Comparison of ENCODE assay signal across 8 cellular contexts in genomic region chr9:41354978-41355377, GRCh38.
DNase-seq lines count a peak whose midpoint lies in the region; ATAC-seq, FAIRE-seq and TF ChIP-seq lines count a peak whose summit lies in the region.
"Not testable (repeated sequence)": the region's sequence is repeated elsewhere in the genome, so short reads cannot be mapped to it uniquely, and the experiment has no call there.

No MANE protein-coding gene starts in this region.

- not testable (repeated sequence) for H4K20me1 ChIP-seq in SU-DHL-6 (ENCODE audit: low read depth, low read length)

- in situ Hi-C loops in G401 (cut with HindIII; ENCODE audit: low sequenced_read_pairs): not testable (repeated sequence)

- H3K4me2 ChIP-seq in SU-DHL-6 (ENCODE audit: low read depth, low read length, poor library complexity, severe bottlenecking): peak overlapping the region; percentile 20

- FAIRE-seq in kidney (lab: Jason Lieb, UNC): not testable (repeated sequence)

- not testable (repeated sequence) for H3K4me3 ChIP-seq in SU-DHL-6 (ENCODE audit: insufficient read depth, low read length, poor library complexity, severe bottlenecking); kidney (ENCODE audit: low read length in 2 of 2)
- peak overlapping the region in 3 of 4 donors; percentile 21 to 42 (median 40) for H3K4me3 ChIP-seq in upper lobe of left lung

- peak overlapping the region; percentile 83 for H3K27ac Mint-ChIP-seq in activated CD4-positive, alpha-beta memory T cell treated with anti-CD3 and anti-CD28 coated beads for 36 hours

- POLR2A ChIA-PET in activated CD4-positive, alpha-beta memory T cell treated with anti-CD3 and anti-CD28 coated beads for 36 hours (lab: Charles Lee): not testable (repeated sequence)

- peak overlapping the region; percentile 75 for H3K4me3 Mint-ChIP-seq in activated CD4-positive, alpha-beta memory T cell treated with anti-CD3 and anti-CD28 coated beads for 36 hours

- not testable (repeated sequence) for H3K9me3 Mint-ChIP-seq in activated CD4-positive, alpha-beta memory T cell treated with anti-CD3 and anti-CD28 coated beads for 36 hours

- H3K4me1 Mint-ChIP-seq in activated CD4-positive, alpha-beta memory T cell treated with anti-CD3 and anti-CD28 coated beads for 36 hours (ENCODE audit: low read depth): not testable (repeated sequence)

- not testable (repeated sequence) for TF ChIP-seq EP300 in upper lobe of left lung (IDR thresholded peaks at IDR 0.05)

- H2AFZ ChIP-seq in SU-DHL-6 (ENCODE audit: low read depth, low read length, severe bottlenecking): not testable (repeated sequence)

- not testable (repeated sequence) for H3K27me3 ChIP-seq in SU-DHL-6 (ENCODE audit: low read length); upper lobe of left lung

- not testable (repeated sequence) for TF ChIP-seq CTCF in SU-DHL-6 (IDR thresholded peaks at IDR 0.05; ENCODE audit: insufficient read depth, low read length, poor library complexity, severe bottlenecking); kidney (IDR thresholded peaks at IDR 0.05; ENCODE audit: borderline replicate concordance, extremely low read depth, insufficient read depth); upper lobe of left lung (IDR thresholded peaks at IDR 0.05)

- H3K36me3 ChIP-seq in SU-DHL-6 (ENCODE audit: low read length); kidney (ENCODE audit: control insufficient read depth in 1 of 2, insufficient read depth in 2 of 2, low read length in 2 of 2); upper lobe of left lung: not testable (repeated sequence)

- H3K27ac ChIP-seq in SU-DHL-6 (ENCODE audit: low read depth, low read length): peak overlapping the region; percentile 81
- not testable (repeated sequence) for H3K27ac ChIP-seq in kidney (ENCODE audit: low read depth in 2 of 2, low read length in 2 of 2); upper lobe of left lung

- H3K27me3 Mint-ChIP-seq in activated CD4-positive, alpha-beta memory T cell treated with anti-CD3 and anti-CD28 coated beads for 36 hours: not testable (repeated sequence)

- H3K9ac ChIP-seq in SU-DHL-6 (ENCODE audit: low read length); kidney (ENCODE audit: low read length in 2 of 2): not testable (repeated sequence)

- ATAC-seq in upper lobe of left lung (ENCODE audit: low FRiP score in 2 of 2): not testable (repeated sequence)

- CTCF ChIA-PET in activated CD4-positive, alpha-beta memory T cell treated with anti-CD3 and anti-CD28 coated beads for 36 hours (lab: Charles Lee): not testable (repeated sequence)

- not testable (repeated sequence) for TF ChIP-seq POLR2A in upper lobe of left lung (IDR thresholded peaks at IDR 0.05)

- intact Hi-C loops in activated CD4-positive, alpha-beta memory T cell treated with anti-CD3 and anti-CD28 coated beads for 36 hours (cut with micrococcal nuclease); kidney (cut with DNase I): not testable (repeated sequence)

- not testable (repeated sequence) for H3F3A ChIP-seq in SU-DHL-6 (ENCODE audit: insufficient read depth)

- peak; percentile 19 for DNase-seq in G401 (ENCODE audit: low spot score)
- DNase-seq in activated CD4-positive, alpha-beta memory T cell treated with anti-CD3 and anti-CD28 coated beads for 36 hours: peak; percentile 49
- DNase-seq in activated naive CD4-positive, alpha-beta T cell treated with Interleukin-2 at 50 U/mL for 16 hours: peak; percentile 41
- peak; percentile 12 for DNase-seq in cerebellar cortex (ENCODE audit: low spot score)
- peak; percentile 37 for DNase-seq in kidney
- DNase-seq in stimulated activated CD4-positive, alpha-beta T cell treated with anti-CD3 and anti-CD28 coated beads, Interleukin-12 subunit alpha, Interleukin-12 subunit beta, amount 100 ng/mL, for 4 hours: peak; percentile 20
- DNase-seq in upper lobe of left lung: peak in 1 of 2 donors; percentile 84

- H3K4me1 ChIP-seq in kidney (ENCODE audit: control insufficient read depth in 1 of 2, insufficient read depth in 1 of 2, low read depth in 1 of 2, low read length in 2 of 2); upper lobe of left lung: not testable (repeated sequence)

- WGBS in upper lobe of left lung, 2 donors: 3 to 8% methylated on average over 4 of the region's 19 CpGs

- H3K9me2 ChIP-seq in SU-DHL-6 (replicated peaks; ENCODE audit: insufficient read depth, low read length): not testable (repeated sequence)

- H3K36me3 Mint-ChIP-seq in activated CD4-positive, alpha-beta memory T cell treated with anti-CD3 and anti-CD28 coated beads for 36 hours: not testable (repeated sequence)

- H3K9me3 ChIP-seq in SU-DHL-6 (ENCODE audit: insufficient read depth, low read length); kidney (ENCODE audit: control insufficient read depth in 1 of 2, low read length in 2 of 2); upper lobe of left lung: not testable (repeated sequence)

- not testable (repeated sequence) for H3K79me2 ChIP-seq in SU-DHL-6 (ENCODE audit: insufficient read depth, low read length)
